27 cellular contexts compared by ENCODE assay signal in genomic region chr22:21054046-21054713, GRCh38. TPM values are rescaled to one million over a fixed set of nuclear protein-coding genes. Genes with fewer than 3 reads are reported as not detected.
DNase-seq lines count a peak whose midpoint lies in the region; ATAC-seq and TF ChIP-seq lines count a peak whose summit lies in the region.
"Had no signal": no experiment of that assay in that cellular context is flagged by ENCODE, and none has a peak within 500 bp of the region (broad histone marks: within the 10 kb centered on the region; RNA-seq: fewer than 3 reads in every experiment).

No MANE protein-coding gene starts in this region.

- peaks cover 10 to 15% of the 10 kb centered on the region in 2 donors for H3K4me1 Mint-ChIP-seq in effector memory CD8-positive, alpha-beta T cell (ENCODE audit: low read depth in 2 of 2)

- no peak overlapping the region for H3K27ac ChIP-seq in BLaER1 treated with 17β-estradiol and CSF1 and Interleukin-3, amounts not matched to agents 10 nM and 100 nM
- H3K27ac ChIP-seq in HEK293 (ENCODE audit: extremely low read depth, low read depth, low read length) (no peak overlapping the region), neuronal stem cell (replicated peaks; ENCODE audit: low read length) (no peak overlapping the region), caudate nucleus (ENCODE audit: low read depth, low read length) (no peak overlapping the region), breast epithelium (no peak overlapping the region)
- H3K27ac ChIP-seq: SK-N-MC had no signal

- H3K4me3 ChIP-seq in BLaER1 treated with 17β-estradiol and CSF1 and Interleukin-3, amounts not matched to agents 10 nM and 100 nM = no peak overlapping the region
- H3K4me3 ChIP-seq in HEK293 (ENCODE audit: low read depth, low read length) (no peak overlapping the region), neuronal stem cell (ENCODE audit: low read length in 2 of 2) (no peak overlapping the region), breast epithelium (no peak overlapping the region)
- H3K4me3 ChIP-seq: SK-N-MC had no signal

- POLR2A ChIA-PET in HEK293 (lab: Yijun Ruan, JAX) = no interaction called here

- peaks cover 8 to 48% of the 10 kb centered on the region in 2 donors for H3K27me3 Mint-ChIP-seq in effector memory CD8-positive, alpha-beta T cell

- no peak overlapping the region for H3K4ac ChIP-seq in neuronal stem cell (ENCODE audit: low read length)

- TF ChIP-seq CTCF in HEK293 (tag by site-specific recombination; IDR thresholded peaks at IDR 0.05) (no peak), breast epithelium (IDR thresholded peaks at IDR 0.05) (no peak)

- no peak overlapping the region for H3K27ac Mint-ChIP-seq in effector memory CD8-positive, alpha-beta T cell

- no peaks in the 10 kb centered on the region for H3K9me3 Mint-ChIP-seq in effector memory CD8-positive, alpha-beta T cell
- H3K9me3 Mint-ChIP-seq: CD4-positive, alpha-beta memory T cell had no signal

- no peak overlapping the region for H3K23ac ChIP-seq in neuronal stem cell (ENCODE audit: low read depth, low read length, poor library complexity)

- no peak overlapping the region for H2BK15ac ChIP-seq in neuronal stem cell (ENCODE audit: low read length)

- no peaks in the 10 kb centered on the region for H3K27me3 ChIP-seq in BLaER1 treated with 17β-estradiol and CSF1 and Interleukin-3, amounts not matched to agents 10 nM and 100 nM
- peaks cover 0 to 24% (median 0%) of the 10 kb centered on the region in 3 experiments for H3K27me3 ChIP-seq in neuronal stem cell (ENCODE audit: control insufficient read depth in 3 of 3, insufficient read depth in 3 of 3, low read depth in 1 of 3, low read length in 3 of 3)
- no peaks in the 10 kb centered on the region for H3K27me3 ChIP-seq in breast epithelium

- H2BK120ac ChIP-seq in neuronal stem cell (ENCODE audit: low read depth, low read length) = no peak overlapping the region

- ATAC-seq in effector memory CD8-positive, alpha-beta T cell (replicated peaks) = no peak
- ATAC-seq: HepG2 had no signal

- no peak overlapping the region for H2BK5ac ChIP-seq in neuronal stem cell (ENCODE audit: low read length)

- H3K4me1 ChIP-seq in BLaER1 treated with 17β-estradiol and CSF1 and Interleukin-3, amounts not matched to agents 10 nM and 100 nM = peaks cover 23 to 64% (median 50%) of the 10 kb centered on the region in 10 experiments
- no peaks in the 10 kb centered on the region for H3K4me1 ChIP-seq in HEK293 (ENCODE audit: control insufficient read depth, insufficient read depth, low read length)
- H3K4me1 ChIP-seq in neuronal stem cell (ENCODE audit: control insufficient read depth in 2 of 2, insufficient read depth in 1 of 2, low read depth in 1 of 2, low read length in 2 of 2) = peaks cover 3 to 5% of the 10 kb centered on the region in 2 donors
- H3K4me1 ChIP-seq in breast epithelium = no peaks in the 10 kb centered on the region

- H4K91ac ChIP-seq in neuronal stem cell (ENCODE audit: low read depth, low read length, poor library complexity) = no peak overlapping the region

- no CpG with 5 or more reads among the region's 15 CpGs for WGBS in neuronal stem cell (ENCODE audit: extremely low coverage in 2 of 2, insufficient read length in 2 of 2, insufficient replicate concordance in 1 of 2), 2 donors

- no peaks in the 10 kb centered on the region for H3K79me1 ChIP-seq in neuronal stem cell (ENCODE audit: low read depth, low read length)

- DNase-seq in iPS-NIHi7 (ENCODE audit: extremely low spot score) = peak; percentile 12
- no peak for DNase-seq in neuronal stem cell (ENCODE audit: low spot score)
- DNase-seq in caudate nucleus (lab: John Stamatoyannopoulos, UW) = no peak
- DNase-seq in effector memory CD8-positive, alpha-beta T cell = no peak
- DNase-seq in breast epithelium (ENCODE audit: low spot score in 2 of 2) = no peak
- DNase-seq: C1 segment of cervical spinal cord; CD4-positive, alpha-beta memory T cell; COR-L47; DMS79 treated with DMSO at 0.1 percent for 48 hours; GF-D8; KBM-7; MV-4-11; NCI-H1105 treated with DMSO at 0.1 percent for 48 hours; NCI-H146; NCI-H1930; NCI-H2107; NCI-H524; NCI-H748 treated with DMSO at 0.1 percent for 48 hours; SIG-M5 had no signal

- no peaks in the 10 kb centered on the region for H3K36me3 ChIP-seq in BLaER1 treated with 17β-estradiol and CSF1 and Interleukin-3, amounts not matched to agents 10 nM and 100 nM
- H3K36me3 ChIP-seq in HEK293 (ENCODE audit: control insufficient read depth in 2 of 2, insufficient read depth in 1 of 2, low read length in 2 of 2) = no peaks in the 10 kb centered on the region
- H3K36me3 ChIP-seq in neuronal stem cell (replicated peaks in 1 of 2; ENCODE audit: control insufficient read depth in 2 of 2, insufficient read depth in 2 of 2, low read length in 2 of 2) = no peaks in the 10 kb centered on the region
- H3K36me3 ChIP-seq in breast epithelium = no peaks in the 10 kb centered on the region

- H3K9me3 ChIP-seq in BLaER1 treated with 17β-estradiol and CSF1 and Interleukin-3, amounts not matched to agents 10 nM and 100 nM (replicated peaks in 1 of 11) = no peaks in the 10 kb centered on the region
- no peaks in the 10 kb centered on the region for H3K9me3 ChIP-seq in HEK293 (ENCODE audit: control insufficient read depth, insufficient read depth, low read depth, low read length)
- peaks cover 0 to 2% of the 10 kb centered on the region in 2 donors for H3K9me3 ChIP-seq in neuronal stem cell (replicated peaks in 1 of 2; ENCODE audit: control insufficient read depth in 2 of 2, insufficient read depth in 1 of 2, low read depth in 1 of 2, low read length in 2 of 2)
- H3K9me3 ChIP-seq in breast epithelium = no peaks in the 10 kb centered on the region

- no peak for TF ChIP-seq POLR2A in breast epithelium (IDR thresholded peaks at IDR 0.05)

- H3K14ac ChIP-seq in neuronal stem cell (ENCODE audit: low read length) = no peak overlapping the region

- no peaks in the 10 kb centered on the region for H3K36me3 Mint-ChIP-seq in effector memory CD8-positive, alpha-beta T cell (ENCODE audit: insufficient read depth)
- H3K36me3 Mint-ChIP-seq: CD4-positive, alpha-beta memory T cell had no signal

- CTCF ChIA-PET in HEK293 (lab: Yijun Ruan, JAX) = interaction anchor here (0.9 kb wide), 1 partner anchor 48 kb away, joined by 4 read pairs; no protein-coding TSS in a partner anchor

- H4K20me1 ChIP-seq in BLaER1 treated with 17β-estradiol and CSF1 and Interleukin-3, amounts not matched to agents 10 nM and 100 nM = 0 out of 22 replicates have a peak, but pooled peaks cover 0 to 2% (median 0%) of the 10 kb centered on the region in 11 experiments

- H3K4me3 Mint-ChIP-seq in effector memory CD8-positive, alpha-beta T cell = no peak overlapping the region

- H3K4me2 ChIP-seq in BLaER1 treated with 17β-estradiol and CSF1 and Interleukin-3, amounts not matched to agents 10 nM and 100 nM = peak overlapping the region in 9 of 11 experiments; percentile 18 to 88 (median 79); a peak in 18 of 22 replicates
- no peak overlapping the region for H3K4me2 ChIP-seq in neuronal stem cell (ENCODE audit: insufficient read depth, low read length, poor library complexity, severe bottlenecking)

- H2AK5ac ChIP-seq in neuronal stem cell (ENCODE audit: low read depth, low read length) = peak overlapping the region; percentile 47

- H3K9ac ChIP-seq in BLaER1 treated with 17β-estradiol and CSF1 and Interleukin-3, amounts not matched to agents 10 nM and 100 nM = 0 out of 22 replicates have a peak overlapping the region, but pooled peaks of 1 of the 11 experiments have one; percentile 19
- H3K9ac ChIP-seq in neuronal stem cell (ENCODE audit: low read depth, low read length, poor library complexity) = no peak overlapping the region

- intact Hi-C loops in breast epithelium (cut with DNase I; ENCODE audit: low total_unique reads) = no loop called here

- no peak overlapping the region for H3K18ac ChIP-seq in neuronal stem cell (ENCODE audit: low read length)

- no peak overlapping the region for H4K8ac ChIP-seq in neuronal stem cell (ENCODE audit: low read depth, low read length)

- H2AFZ ChIP-seq in neuronal stem cell (ENCODE audit: low read length) = no peak overlapping the region

- no peak overlapping the region for H2BK12ac ChIP-seq in neuronal stem cell (ENCODE audit: low read length)

TF ChIP-seq in HEK293, 187 proteins besides CTCF, POLR2A, EP300 and RAD21:
- TF ChIP-seq ZNF37A (tag by site-specific recombination; IDR thresholded peaks at IDR 0.05) = no peak
- 0 out of 2 replicates have a peak, but pooled peaks have one; percentile 18 for TF ChIP-seq GLIS2 (tag by site-specific recombination; IDR thresholded peaks at IDR 0.05)
- TF ChIP-seq YY2 (tag by site-specific recombination; IDR thresholded peaks at IDR 0.05) = no peak
- no peak for TF ChIP-seq ZNF596 (tag by site-specific recombination; IDR thresholded peaks at IDR 0.05)
TF ChIP-seq in HEK293: peak in this region for 1.

RNA-seq across cellular contexts. Expression of gene LRRC74B, which starts 8.4 kb away (rescaled TPM):
- polyA plus RNA-seq in neuronal stem cell (2013, experiment 1 of 2) = not detected
- 0.01 TPM for polyA plus RNA-seq in neuronal stem cell (2013, experiment 2 of 2)
- total RNA-seq in breast epithelium = not detected
- total RNA-seq: CD4-positive, alpha-beta memory T cell; H4; HepG2; HT1080; MCF 10A had no signal
- polyA plus RNA-seq: AG04450; CD4-positive, alpha-beta memory T cell; HepG2 had no signal

RNA-seq across cellular contexts. Expression of gene SLC7A4, which starts 21.8 kb away (rescaled TPM):
- 0.18 TPM for polyA plus RNA-seq in neuronal stem cell (2013, experiment 1 of 2)
- 0.24 TPM for polyA plus RNA-seq in neuronal stem cell (2013, experiment 2 of 2)
- 1 to 10 TPM; 1.6 to 2.4 (median 2.0) TPM for total RNA-seq in breast epithelium
- total RNA-seq: CD4-positive, alpha-beta memory T cell; H4; HepG2; HT1080; MCF 10A had no signal
- polyA plus RNA-seq: HepG2 had no signal

RNA-seq across cellular contexts. Expression of gene P2RX6, which starts 39.2 kb away (rescaled TPM):
- 0.43 TPM for polyA plus RNA-seq in neuronal stem cell (2013, experiment 1 of 2)
- polyA plus RNA-seq in neuronal stem cell (2013, experiment 2 of 2) = 0.53 TPM
- total RNA-seq in breast epithelium = 1 to 10 TPM in 1 of 3 donors, not detected in 2; 1.6 TPM

RNA-seq across cellular contexts. Expression of gene THAP7, which starts 52.3 kb away (rescaled TPM):
- polyA plus RNA-seq in neuronal stem cell (2013, experiment 1 of 2) = 26.5 TPM
- 28.4 TPM for polyA plus RNA-seq in neuronal stem cell (2013, experiment 2 of 2)
- total RNA-seq in breast epithelium = 10 to 100 TPM; 35.8 to 59.9 (median 52.4) TPM
